Comparison of ENCODE assay signal across 23 cellular contexts in genomic region chr12:128007250-128007649, GRCh38.
"Had no signal": no experiment of that assay in that cellular context is flagged by ENCODE, and none has a peak within 500 bp of the region (broad histone marks: within the 10 kb centered on the region; RNA-seq: fewer than 3 reads in every experiment).

No MANE protein-coding gene starts in this region.

- H2AFZ ChIP-seq: parathyroid adenoma had no signal

- H3K27me3 ChIP-seq: neutrophil, right lobe of liver, stomach, thyroid gland, upper lobe of left lung had no signal

- ATAC-seq: effector memory CD8-positive, alpha-beta T cell; left ventricle myocardium superior; lower lobe of right lung; natural killer cell; right lobe of liver; stimulated activated effector memory CD8-positive, alpha-beta T cell treated with anti-CD3 and anti-CD28 coated beads, Interleukin-12 subunit alpha, Interleukin-12 subunit beta, amount 100 ng/mL, for 72 hours had no signal

- H3K4me3 ChIP-seq: lower lobe of right lung, right lobe of liver, stomach, thyroid gland, upper lobe of left lung had no signal

- H3K36me3 Mint-ChIP-seq: immature natural killer cell; natural killer cell; stimulated activated effector memory CD8-positive, alpha-beta T cell treated with anti-CD3 and anti-CD28 coated beads, Interleukin-12 subunit alpha, Interleukin-12 subunit beta, amount 100 ng/mL, for 72 hours had no signal

- FAIRE-seq: endometrium, frontal cortex, urothelium cell line had no signal

- H3K79me2 ChIP-seq: parathyroid adenoma had no signal

- H3K36me3 ChIP-seq: lower lobe of right lung, neutrophil, right lobe of liver, stomach, thyroid gland, upper lobe of left lung had no signal

- H3K27ac ChIP-seq: lower lobe of right lung, neutrophil, parathyroid adenoma, right lobe of liver, stomach, thyroid gland, upper lobe of left lung had no signal

- H3K27ac Mint-ChIP-seq: effector memory CD8-positive, alpha-beta T cell; immature natural killer cell; natural killer cell; progenitor cell of endocrine pancreas; stimulated activated effector memory CD8-positive, alpha-beta T cell treated with anti-CD3 and anti-CD28 coated beads, Interleukin-12 subunit alpha, Interleukin-12 subunit beta, amount 100 ng/mL, for 72 hours had no signal

- DNase-seq: cortex of kidney; effector memory CD8-positive, alpha-beta T cell; erythroblast; hypothalamus; immature natural killer cell; islet precursor cell; left ventricle myocardium superior; lower lobe of right lung; natural killer cell; right lobe of liver; stimulated activated CD4-positive, alpha-beta T cell treated with anti-CD3 and anti-CD28 coated beads, Interleukin-2, amount 100 ng/mL, for 24 hours; stimulated activated CD4-positive, alpha-beta T cell treated with anti-CD3 and anti-CD28 coated beads, Interleukin-4, amount 100 ng/mL, for 24 hours; stimulated activated naive CD4-positive, alpha-beta T cell treated with Interleukin-2 at 50 U/mL for 16 hours; stomach; thyroid gland; upper lobe of left lung had no signal

- H3K4me1 ChIP-seq: lower lobe of right lung, parathyroid adenoma, right lobe of liver, stomach, thyroid gland, upper lobe of left lung had no signal

- H3K9me3 ChIP-seq: lower lobe of right lung, neutrophil, right lobe of liver, stomach, thyroid gland, upper lobe of left lung had no signal

- H3K4me1 Mint-ChIP-seq: immature natural killer cell; natural killer cell; stimulated activated effector memory CD8-positive, alpha-beta T cell treated with anti-CD3 and anti-CD28 coated beads, Interleukin-12 subunit alpha, Interleukin-12 subunit beta, amount 100 ng/mL, for 72 hours had no signal

- H3K9ac ChIP-seq: parathyroid adenoma had no signal

- H3K4me3 Mint-ChIP-seq: effector memory CD8-positive, alpha-beta T cell; immature natural killer cell; natural killer cell; stimulated activated effector memory CD8-positive, alpha-beta T cell treated with anti-CD3 and anti-CD28 coated beads, Interleukin-12 subunit alpha, Interleukin-12 subunit beta, amount 100 ng/mL, for 72 hours had no signal

- H3K27me3 Mint-ChIP-seq: effector memory CD8-positive, alpha-beta T cell; progenitor cell of endocrine pancreas had no signal
